Comparison of ENCODE assay signal across 1 cellular context in genomic region chr2:197805598-197806316, GRCh38.
TF ChIP-seq lines count a peak whose summit lies in the region.

No MANE protein-coding gene starts in this region.

TF ChIP-seq in K562, 482 proteins besides CTCF, POLR2A, EP300 and RAD21 (continued from another document):
- TF ChIP-seq RUNX1 (IDR thresholded peaks at IDR 0.05; ENCODE audit: low read depth) (no peak), TCF7 (IDR thresholded peaks at IDR 0.05; ENCODE audit: borderline replicate concordance) (no peak), LCOR (CRISPR knock-in tag; IDR thresholded peaks at IDR 0.05) (0 out of 2 replicates have a peak, but pooled peaks have one; percentile 25)
